Comparison of ENCODE assay signal across 14 cellular contexts in the genomic region with DNA sequence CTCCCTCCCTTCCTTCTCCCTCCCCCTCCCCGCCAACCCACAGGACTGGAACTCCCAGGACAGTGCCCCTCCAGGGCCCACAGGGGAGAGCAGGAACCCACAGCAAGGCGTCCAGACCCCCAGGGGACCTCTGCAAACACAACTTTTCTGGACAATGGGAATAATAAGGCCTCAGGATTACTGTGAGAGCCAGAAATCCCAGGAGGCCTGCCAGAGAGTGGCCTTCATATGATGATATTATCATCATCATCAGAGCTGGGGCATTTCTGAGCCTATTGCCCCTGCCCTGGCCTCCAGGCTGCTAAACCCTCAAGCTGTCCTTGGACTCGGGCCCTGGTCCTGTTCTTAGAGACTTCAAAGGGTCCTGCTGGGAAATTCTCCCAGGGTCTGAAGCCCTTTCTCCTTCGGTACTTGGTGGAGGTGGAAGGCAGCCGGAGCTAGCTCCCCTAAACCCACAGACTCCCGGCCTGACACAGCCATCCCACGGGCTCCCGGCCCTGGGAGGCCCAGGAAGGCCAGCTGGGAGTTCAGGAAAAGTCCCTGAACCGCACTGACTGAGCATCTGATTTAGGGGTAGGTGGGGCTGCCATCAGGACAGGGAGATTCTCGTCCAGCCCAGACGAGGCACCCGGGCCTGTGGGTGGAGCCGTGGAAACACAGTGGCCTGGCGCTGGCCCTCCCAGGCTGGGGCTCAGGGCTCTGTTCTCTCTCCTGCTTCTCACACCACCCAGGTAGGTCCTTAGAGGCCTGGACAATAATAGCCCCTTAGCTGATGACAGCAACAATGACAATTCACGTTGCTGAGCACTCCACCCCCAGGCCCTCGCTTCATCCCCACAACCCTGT. TPM values are rescaled to one million over a fixed set of nuclear protein-coding genes. Genes with fewer than 3 reads are reported as not detected.
DNase-seq lines count a peak whose midpoint lies in the region; TF ChIP-seq lines count a peak whose summit lies in the region.
"Had no signal": no experiment of that assay in that cellular context is flagged by ENCODE, and none has a peak within 500 bp of the region (broad histone marks: within the 10 kb centered on the region; RNA-seq: fewer than 3 reads in every experiment).

No MANE protein-coding gene starts in this region.

- H3K27me3 Mint-ChIP-seq in Calu3 (ENCODE audit: unreplicated experiment) (no peaks in the 10 kb centered on the region), endothelial cell (ENCODE audit: unreplicated experiment) (peaks cover 10% of the 10 kb centered on the region), neural progenitor cell (ENCODE audit: insufficient read depth, low read depth) (peaks cover 15% of the 10 kb centered on the region)
- peaks cover 0 to 2% of the 10 kb centered on the region in 2 donors for H3K27me3 Mint-ChIP-seq in CD8-positive, alpha-beta memory T cell
- H3K27me3 Mint-ChIP-seq: activated CD4-positive, alpha-beta memory T cell treated with anti-CD3 and anti-CD28 coated beads for 36 hours; B cell had no signal

- no peaks in the 10 kb centered on the region for H3K9me3 ChIP-seq in neural progenitor cell (ENCODE audit: low read depth)
- no peaks in the 10 kb centered on the region for H3K9me3 ChIP-seq in CD8-positive, alpha-beta memory T cell (ENCODE audit: low read length)
- H3K9me3 ChIP-seq: pancreas had no signal

- H3K27ac Mint-ChIP-seq in Calu3 (ENCODE audit: unreplicated experiment) (peak overlapping the region; percentile 27), endothelial cell (ENCODE audit: unreplicated experiment) (peak overlapping the region; percentile 5), neural progenitor cell (peak overlapping the region; percentile 66)
- H3K27ac Mint-ChIP-seq in CD8-positive, alpha-beta memory T cell = peak overlapping the region in 1 of 8 donors; percentile 24
- H3K27ac Mint-ChIP-seq: activated CD4-positive, alpha-beta memory T cell treated with anti-CD3 and anti-CD28 coated beads for 36 hours; B cell had no signal

- intact Hi-C loops in Calu3 (cut with micrococcal nuclease; ENCODE audit: unreplicated experiment) = no loop called here

- no peak overlapping the region for H3K9ac ChIP-seq in neural progenitor cell

- peaks cover 51% of the 10 kb centered on the region for H3K36me3 Mint-ChIP-seq in Calu3 (ENCODE audit: insufficient read depth, unreplicated experiment)
- H3K36me3 Mint-ChIP-seq in endothelial cell (ENCODE audit: low read depth, unreplicated experiment) = peaks cover 16% of the 10 kb centered on the region
- H3K36me3 Mint-ChIP-seq in neural progenitor cell = peaks cover 10% of the 10 kb centered on the region
- peaks cover 0 to 1% (median 0%) of the 10 kb centered on the region in 3 donors for H3K36me3 Mint-ChIP-seq in CD8-positive, alpha-beta memory T cell

- no peaks in the 10 kb centered on the region for H3K9me3 Mint-ChIP-seq in Calu3 (ENCODE audit: low read depth, unreplicated experiment)
- H3K9me3 Mint-ChIP-seq in endothelial cell (ENCODE audit: unreplicated experiment) = no peaks in the 10 kb centered on the region
- no peaks in the 10 kb centered on the region for H3K9me3 Mint-ChIP-seq in neural progenitor cell
- H3K9me3 Mint-ChIP-seq in CD8-positive, alpha-beta memory T cell = no peaks in the 10 kb centered on the region
- H3K9me3 Mint-ChIP-seq: activated CD4-positive, alpha-beta memory T cell treated with anti-CD3 and anti-CD28 coated beads for 36 hours had no signal

- DNase-seq in Calu3 (no peak), NCI-H69 (lab: John Stamatoyannopoulos, UW) (peak; percentile 17), endothelial cell (ENCODE audit: low spot score) (no peak), neural progenitor cell (ENCODE audit: low spot score) (no peak), NCI-H446 treated with DMSO at 0.1 percent for 48 hours (lab: John Stamatoyannopoulos, UW) (no peak)
- DNase-seq in stimulated activated CD4-positive, alpha-beta T cell treated with anti-CD3 and anti-CD28 coated beads, Interleukin-4, amount 100 ng/mL, for 24 hours = no peak
- no peak for DNase-seq in CD8-positive, alpha-beta memory T cell
- DNase-seq: activated CD4-positive, alpha-beta memory T cell treated with anti-CD3 and anti-CD28 coated beads for 36 hours; activated gamma-delta T cell treated with Interleukin-2 at 50 U/mL for 16 hours; NCI-H1694 treated with DMSO at 0.1 percent for 48 hours; NCI-H510A treated with DMSO at 0.1 percent for 48 hours; T1000 had no signal

- peaks cover 35% of the 10 kb centered on the region for H3K4me1 ChIP-seq in neural progenitor cell
- H3K4me1 ChIP-seq in CD8-positive, alpha-beta memory T cell (ENCODE audit: insufficient read depth, low read length) = no peaks in the 10 kb centered on the region

- H3K27me3 ChIP-seq in neural progenitor cell = peaks cover 18% of the 10 kb centered on the region
- no peaks in the 10 kb centered on the region for H3K27me3 ChIP-seq in CD8-positive, alpha-beta memory T cell (ENCODE audit: insufficient read depth, low read length, poor library complexity, severe bottlenecking)
- H3K27me3 ChIP-seq: pancreas had no signal

- POLR2A ChIA-PET in CD8-positive, alpha-beta memory T cell (lab: Charles Lee) = no interaction called here

- no peaks in the 10 kb centered on the region for H3K36me3 ChIP-seq in neural progenitor cell
- H3K36me3 ChIP-seq in CD8-positive, alpha-beta memory T cell (ENCODE audit: insufficient read depth, low read length) = no peaks in the 10 kb centered on the region
- H3K36me3 ChIP-seq: pancreas had no signal

- no TSS peak for BruUV-seq in Calu3 (replicated peaks; lab: Mats Ljungman, UMichigan)

- H2AFZ ChIP-seq in neural progenitor cell (replicated peaks) = no peak overlapping the region

- H3K4me1 Mint-ChIP-seq in Calu3 (ENCODE audit: low read depth, unreplicated experiment) = peaks cover 8% of the 10 kb centered on the region
- H3K4me1 Mint-ChIP-seq in endothelial cell (ENCODE audit: unreplicated experiment) = peaks cover 50% of the 10 kb centered on the region
- peaks cover 42% of the 10 kb centered on the region for H3K4me1 Mint-ChIP-seq in neural progenitor cell
- no peaks in the 10 kb centered on the region for H3K4me1 Mint-ChIP-seq in CD8-positive, alpha-beta memory T cell
- H3K4me1 Mint-ChIP-seq: B cell had no signal

- H3K27ac ChIP-seq in neural progenitor cell = no peak overlapping the region
- H3K27ac ChIP-seq in CD8-positive, alpha-beta memory T cell (ENCODE audit: low read depth, low read length) = no peak overlapping the region
- H3K27ac ChIP-seq: pancreas had no signal

- H3K4me2 ChIP-seq in neural progenitor cell = peak overlapping the region; percentile 19

- H3K79me2 ChIP-seq in neural progenitor cell (ENCODE audit: low read depth) = no peaks in the 10 kb centered on the region

- CTCF ChIA-PET in Calu3 (lab: Charles Lee) = no interaction called here
- CTCF ChIA-PET in CD8-positive, alpha-beta memory T cell (lab: Charles Lee) = no interaction called here

- H3F3A ChIP-seq in neural progenitor cell (ENCODE audit: low read depth) = peaks cover 24% of the 10 kb centered on the region

- H3K4me3 Mint-ChIP-seq in Calu3 (ENCODE audit: low read depth, unreplicated experiment) = no peak overlapping the region
- H3K4me3 Mint-ChIP-seq in endothelial cell (ENCODE audit: unreplicated experiment) = peak overlapping the region; percentile 37
- H3K4me3 Mint-ChIP-seq in neural progenitor cell = no peak overlapping the region
- no peak overlapping the region for H3K4me3 Mint-ChIP-seq in CD8-positive, alpha-beta memory T cell
- H3K4me3 Mint-ChIP-seq: activated CD4-positive, alpha-beta memory T cell treated with anti-CD3 and anti-CD28 coated beads for 36 hours; B cell had no signal

- H3K4me3 ChIP-seq in neural progenitor cell = no peak overlapping the region
- H3K4me3 ChIP-seq in CD8-positive, alpha-beta memory T cell (ENCODE audit: low read length) = no peak overlapping the region
- H3K4me3 ChIP-seq: pancreas had no signal

- peaks cover 74% of the 10 kb centered on the region for H4K20me1 ChIP-seq in neural progenitor cell (ENCODE audit: low read depth)

- no peak for TF ChIP-seq CTCF in Calu3 (IDR thresholded peaks at IDR 0.05; ENCODE audit: unreplicated experiment)
- TF ChIP-seq CTCF in endothelial cell (IDR thresholded peaks at IDR 0.05; ENCODE audit: unreplicated experiment) = no peak
- no peak for TF ChIP-seq CTCF in neural progenitor cell (IDR thresholded peaks at IDR 0.05)

RNA-seq across cellular contexts. Expression of a gene that starts 4.9 kb away (rescaled TPM):
- total RNA-seq in Calu3 (2022) (17.9 and 24.1 TPM in 2 replicates), endothelial cell (ENCODE audit: unreplicated experiment) (11.0 TPM), neural progenitor cell (ENCODE audit: low replicate concordance) (9.0 and 22.7 TPM in 2 replicates)
- 1 to 10 TPM; 4.9 to 6.4 TPM for total RNA-seq in CD8-positive, alpha-beta memory T cell
- 0.40 TPM for polyA plus RNA-seq in CD8-positive, alpha-beta memory T cell

RNA-seq across cellular contexts. Expression of a gene that starts 29.3 kb away (rescaled TPM):
- total RNA-seq in Calu3 (2022) (81.6 and 85.7 TPM in 2 replicates), endothelial cell (ENCODE audit: unreplicated experiment) (42.1 TPM), neural progenitor cell (ENCODE audit: low replicate concordance) (24.4 and 41.9 TPM in 2 replicates)
- 10 to 100 TPM; 69.1 to 73.8 TPM for total RNA-seq in CD8-positive, alpha-beta memory T cell
- polyA plus RNA-seq in CD8-positive, alpha-beta memory T cell = 2.3 TPM
